In the genomic region with DNA sequence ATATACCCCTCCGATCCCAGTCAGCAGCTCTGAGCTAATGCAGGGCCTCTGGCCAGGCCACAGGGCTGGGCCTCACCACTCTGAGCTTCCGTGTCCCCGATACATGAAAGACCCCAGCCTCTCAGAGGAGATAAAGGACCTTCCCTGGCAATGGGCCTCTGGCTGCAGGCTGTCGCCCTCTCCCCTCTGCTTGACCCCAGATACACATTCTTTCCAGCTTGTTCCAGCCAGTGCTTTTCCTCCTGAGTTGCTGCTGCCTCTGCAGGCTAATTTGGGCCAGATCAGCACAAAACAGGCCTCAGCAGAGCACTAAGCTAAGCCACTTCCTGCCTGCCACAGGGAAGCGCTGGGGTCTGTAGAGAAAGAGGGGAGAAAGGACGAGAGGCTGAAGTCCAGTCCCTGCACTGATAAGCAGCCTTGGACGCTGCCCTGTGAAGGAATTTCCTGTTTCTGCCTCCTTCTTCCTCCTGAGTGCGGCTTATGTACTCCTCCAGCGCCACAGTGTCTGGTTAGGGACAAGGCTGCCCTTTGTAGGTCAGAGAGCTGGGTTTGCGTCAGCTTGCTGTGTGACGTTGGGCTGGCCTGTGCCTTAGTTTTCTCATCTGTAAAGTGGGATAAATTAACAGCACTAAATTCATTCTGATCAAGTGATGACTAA, we compare ENCODE assay signal across 8 cellular contexts.
A peak's percentile ranks its signal among the peaks of the same experiment; 100 is the strongest.
DNase-seq lines count a peak whose midpoint lies in the region; ATAC-seq lines count a peak whose summit lies in the region.

No MANE protein-coding gene starts in this region.

- no peak overlapping the region for H3K4me3 ChIP-seq in muscle layer of colon (ENCODE audit: low read depth in 1 of 2, low read length in 2 of 2)

- no peaks in the 10 kb centered on the region for H3K27me3 Mint-ChIP-seq in activated naive CD8-positive, alpha-beta T cell treated with anti-CD3 and anti-CD28 coated beads, Interleukin-2, amount 10 ng/mL, durations not matched to agents 7 days and 5 days
- H3K27me3 Mint-ChIP-seq in activated naive CD8-positive, alpha-beta T cell treated with anti-CD3 and anti-CD28 coated beads for 36 hours = no peaks in the 10 kb centered on the region

- peak overlapping the region; percentile 52 for H3K27ac Mint-ChIP-seq in activated naive CD8-positive, alpha-beta T cell treated with anti-CD3 and anti-CD28 coated beads, Interleukin-2, amount 10 ng/mL, durations not matched to agents 7 days and 5 days
- H3K27ac Mint-ChIP-seq in activated naive CD8-positive, alpha-beta T cell treated with anti-CD3 and anti-CD28 coated beads for 36 hours = no peak overlapping the region

- no peaks in the 10 kb centered on the region for H3K27me3 ChIP-seq in muscle layer of colon (ENCODE audit: control insufficient read depth in 1 of 2, insufficient read depth in 2 of 2, low read length in 2 of 2)

- peak overlapping the region; percentile 77 for H3K27ac ChIP-seq in muscle layer of colon (ENCODE audit: low read depth, low read length)

- no peaks in the 10 kb centered on the region for H3K36me3 Mint-ChIP-seq in activated naive CD8-positive, alpha-beta T cell treated with anti-CD3 and anti-CD28 coated beads, Interleukin-2, amount 10 ng/mL, durations not matched to agents 7 days and 5 days
- no peaks in the 10 kb centered on the region for H3K36me3 Mint-ChIP-seq in activated naive CD8-positive, alpha-beta T cell treated with anti-CD3 and anti-CD28 coated beads for 36 hours

- no peaks in the 10 kb centered on the region for H3K9me3 Mint-ChIP-seq in activated naive CD8-positive, alpha-beta T cell treated with anti-CD3 and anti-CD28 coated beads, Interleukin-2, amount 10 ng/mL, durations not matched to agents 7 days and 5 days
- H3K9me3 Mint-ChIP-seq in activated naive CD8-positive, alpha-beta T cell treated with anti-CD3 and anti-CD28 coated beads for 36 hours = no peaks in the 10 kb centered on the region

- DNase-seq in activated naive CD8-positive, alpha-beta T cell treated with anti-CD3 and anti-CD28 coated beads, Interleukin-2, amount 10 ng/mL, durations not matched to agents 7 days and 5 days = no peak
- DNase-seq in activated naive CD8-positive, alpha-beta T cell treated with anti-CD3 and anti-CD28 coated beads for 36 hours = no peak
- DNase-seq in epidermal melanocyte (ENCODE audit: insufficient read length, low spot score) = peak; percentile 16
- no peak for DNase-seq in NCI-H2029 (lab: John Stamatoyannopoulos, UW)
- DNase-seq in anterior cingulate cortex (lab: John Stamatoyannopoulos, UW) = no peak
- DNase-seq in activated CD4-positive, alpha-beta T cell treated with anti-CD3 and anti-CD28 coated beads for 1 hour = no peak

- peaks cover 74% of the 10 kb centered on the region for H3K4me1 ChIP-seq in muscle layer of colon (ENCODE audit: insufficient read depth, low read length)

- H3K36me3 ChIP-seq in muscle layer of colon (ENCODE audit: insufficient read depth, low read length) = no peaks in the 10 kb centered on the region

- POLR2A ChIA-PET in activated naive CD8-positive, alpha-beta T cell treated with anti-CD3 and anti-CD28 coated beads, Interleukin-2, amount 10 ng/mL, durations not matched to agents 7 days and 5 days (lab: Charles Lee) = no interaction called here

- H3K4me1 Mint-ChIP-seq in activated naive CD8-positive, alpha-beta T cell treated with anti-CD3 and anti-CD28 coated beads, Interleukin-2, amount 10 ng/mL, durations not matched to agents 7 days and 5 days = peaks cover 7% of the 10 kb centered on the region
- peaks cover 2% of the 10 kb centered on the region for H3K4me1 Mint-ChIP-seq in activated naive CD8-positive, alpha-beta T cell treated with anti-CD3 and anti-CD28 coated beads for 36 hours

- H3K9me3 ChIP-seq in muscle layer of colon (ENCODE audit: low read length) = no peaks in the 10 kb centered on the region

- H3K4me3 Mint-ChIP-seq in activated naive CD8-positive, alpha-beta T cell treated with anti-CD3 and anti-CD28 coated beads, Interleukin-2, amount 10 ng/mL, durations not matched to agents 7 days and 5 days = no peak overlapping the region
- no peak overlapping the region for H3K4me3 Mint-ChIP-seq in activated naive CD8-positive, alpha-beta T cell treated with anti-CD3 and anti-CD28 coated beads for 36 hours

- H3K9ac ChIP-seq in muscle layer of colon (ENCODE audit: low read length) = peak overlapping the region; percentile 63

- peak; percentile 37 for ATAC-seq in activated naive CD8-positive, alpha-beta T cell treated with anti-CD3 and anti-CD28 coated beads, Interleukin-2, amount 10 ng/mL, durations not matched to agents 7 days and 5 days (ENCODE audit: low read depth)
- no peak for ATAC-seq in HG03460 (IDR thresholded peaks at IDR 0.05; ENCODE audit: unreplicated experiment)
